In genomic region chr11:106091480-106092123, GRCh38 we compare ENCODE assay signal across 8 cellular contexts. TPM values are rescaled to one million over a fixed set of nuclear protein-coding genes. Genes with fewer than 3 reads are reported as not detected.
DNase-seq lines count a peak whose midpoint lies in the region; ATAC-seq lines count a peak whose summit lies in the region.

No MANE protein-coding gene starts in this region.

- H3K27ac Mint-ChIP-seq in activated naive CD8-positive, alpha-beta T cell treated with anti-CD3 and anti-CD28 coated beads for 36 hours, result peak overlapping the region; percentile 75

- H3K27me3 Mint-ChIP-seq in activated naive CD8-positive, alpha-beta T cell treated with anti-CD3 and anti-CD28 coated beads for 36 hours, result no peaks in the 10 kb centered on the region

- peak; percentile 33 for DNase-seq in stimulated activated CD4-positive, alpha-beta T cell treated with anti-CD3 and anti-CD28 coated beads, Interleukin-15, amount 100 ng/mL, for 24 hours
- no peak for DNase-seq in stimulated activated CD4-positive, alpha-beta T cell treated with anti-CD3 and anti-CD28 coated beads, Interleukin-4, amount 100 ng/mL, for 1 hour
- DNase-seq in activated naive CD8-positive, alpha-beta T cell treated with anti-CD3 and anti-CD28 coated beads for 36 hours, result peak; percentile 11
- no peak for DNase-seq in stimulated activated naive CD8-positive, alpha-beta T cell treated with anti-CD3 and anti-CD28 coated beads, Interleukin-15, Interleukin-2, amounts not matched to agents 100 U/mL and 50 U/mL, for 24 hours
- DNase-seq in NCI-H1694 (lab: John Stamatoyannopoulos, UW) (no peak), COLO668 (lab: John Stamatoyannopoulos, UW; ENCODE audit: unreplicated experiment) (no peak)
- no peak for DNase-seq in effector CD4-positive, alpha-beta T cell

- peaks cover 45% of the 10 kb centered on the region for H3K4me1 Mint-ChIP-seq in activated naive CD8-positive, alpha-beta T cell treated with anti-CD3 and anti-CD28 coated beads for 36 hours

- peak overlapping the region; percentile 40 for H3K4me3 Mint-ChIP-seq in activated naive CD8-positive, alpha-beta T cell treated with anti-CD3 and anti-CD28 coated beads for 36 hours

- no peaks in the 10 kb centered on the region for H3K9me3 Mint-ChIP-seq in activated naive CD8-positive, alpha-beta T cell treated with anti-CD3 and anti-CD28 coated beads for 36 hours

- peaks cover 30% of the 10 kb centered on the region for H3K36me3 Mint-ChIP-seq in activated naive CD8-positive, alpha-beta T cell treated with anti-CD3 and anti-CD28 coated beads for 36 hours

- peak; percentile 99 for ATAC-seq in HG03039 (IDR thresholded peaks at IDR 0.05; ENCODE audit: unreplicated experiment)
- ATAC-seq in stimulated activated naive CD8-positive, alpha-beta T cell treated with anti-CD3 and anti-CD28 coated beads, Interleukin-15, Interleukin-2, amounts not matched to agents 100 U/mL and 50 U/mL, for 24 hours, result peak; percentile 97

RNA-seq across cellular contexts. Expression of gene AASDHPPT, which starts 14.1 kb away (rescaled TPM):
- 10 to 100 TPM; 58.5 to 60.4 TPM for total RNA-seq in activated naive CD8-positive, alpha-beta T cell treated with anti-CD3 and anti-CD28 coated beads for 36 hours

RNA-seq across cellular contexts. Expression of gene KBTBD3, which starts 14.5 kb away (rescaled TPM):
- total RNA-seq in activated naive CD8-positive, alpha-beta T cell treated with anti-CD3 and anti-CD28 coated beads for 36 hours, result 1 to 10 TPM; 4.8 to 6.4 TPM

Comparison
In these comparisons a context has a peak if more than half of its experiments do, and no peak if none do; other contexts are left out.
1. DNase-seq: peak in stimulated activated CD4-positive, alpha-beta T cell treated with anti-CD3 and anti-CD28 coated beads, Interleukin-15, amount 100 ng/mL, for 24 hours (single experiment) and activated naive CD8-positive, alpha-beta T cell treated with anti-CD3 and anti-CD28 coated beads for 36 hours (single experiment); none in stimulated activated CD4-positive, alpha-beta T cell treated with anti-CD3 and anti-CD28 coated beads, Interleukin-4, amount 100 ng/mL, for 1 hour (single experiment), stimulated activated naive CD8-positive, alpha-beta T cell treated with anti-CD3 and anti-CD28 coated beads, Interleukin-15, Interleukin-2, amounts not matched to agents 100 U/mL and 50 U/mL, for 24 hours (single experiment), NCI-H1694 (single experiment), COLO668 (single experiment) and effector CD4-positive, alpha-beta T cell (single experiment).